ENCODE assay signal across 10 cellular contexts in the genomic region with DNA sequence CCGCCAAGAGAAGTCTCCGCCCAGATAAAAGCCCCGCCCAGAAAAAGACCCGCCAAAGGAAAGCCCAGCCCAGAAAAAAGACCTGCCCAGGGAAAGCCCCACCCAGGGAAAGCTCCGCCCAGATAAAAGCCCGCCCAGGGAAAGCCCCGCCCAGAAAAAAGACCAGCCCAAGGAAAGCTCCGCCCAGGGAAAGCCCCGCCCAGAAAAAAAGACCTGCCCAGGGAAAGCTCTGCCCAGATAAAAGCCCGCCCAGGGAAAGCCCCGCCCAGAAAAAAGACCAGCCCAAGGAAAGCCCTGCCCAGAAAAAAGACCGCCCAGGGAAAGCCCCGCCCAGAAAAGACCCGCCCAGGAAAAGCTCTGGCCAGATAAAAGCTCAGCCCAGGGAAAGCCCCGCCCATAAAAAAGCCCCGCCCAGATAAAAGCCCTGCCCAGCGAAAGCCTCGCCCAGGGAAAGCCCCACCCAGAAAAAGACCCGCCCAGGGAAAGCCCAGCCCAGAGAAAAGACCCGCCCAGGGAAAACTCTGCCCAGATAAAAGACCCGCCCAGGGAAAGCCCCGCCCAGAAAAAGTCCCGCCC. TPM values are rescaled to one million over a fixed set of nuclear protein-coding genes. Genes with fewer than 3 reads are reported as not detected.
A peak's percentile ranks its signal among the peaks of the same experiment; 100 is the strongest.
DNase-seq lines count a peak whose midpoint lies in the region; ATAC-seq and TF ChIP-seq lines count a peak whose summit lies in the region.
"Had no signal": no experiment of that assay in that cellular context is flagged by ENCODE, and none has a peak within 500 bp of the region (broad histone marks: within the 10 kb centered on the region; RNA-seq: fewer than 3 reads in every experiment).

No MANE protein-coding gene starts in this region.

- H3K36me3 ChIP-seq in left lung = no peaks in the 10 kb centered on the region
- no peaks in the 10 kb centered on the region for H3K36me3 ChIP-seq in naive thymus-derived CD4-positive, alpha-beta T cell (ENCODE audit: control insufficient read depth in 2 of 3, insufficient read depth in 3 of 3, low read length in 3 of 3)

- peak; percentile 46 for ATAC-seq in GM19395 (IDR thresholded peaks at IDR 0.05; ENCODE audit: unreplicated experiment)
- peak; percentile 40 for ATAC-seq in HG03439 (IDR thresholded peaks at IDR 0.05; ENCODE audit: unreplicated experiment)
- ATAC-seq in left lung = peak; percentile 53
- ATAC-seq in naive thymus-derived CD4-positive, alpha-beta T cell = no peak

- CTCF ChIA-PET in naive thymus-derived CD4-positive, alpha-beta T cell (lab: Charles Lee) = no interaction called here

- DNase-seq in Caki2 (ENCODE audit: low read depth) (peak; percentile 97), RPMI8226 (peak; percentile 97), left lung (peak; percentile 49 to 57), G401 (ENCODE audit: low spot score) (no peak), DMS79 (lab: John Stamatoyannopoulos, UW) (no peak)
- DNase-seq in naive thymus-derived CD4-positive, alpha-beta T cell = no peak

- H3K4me1 Mint-ChIP-seq in naive thymus-derived CD4-positive, alpha-beta T cell = peaks cover 0 to 10% (median 0%) of the 10 kb centered on the region in 7 donors
- H3K4me1 Mint-ChIP-seq: brain had no signal

- no peak overlapping the region for H3K27ac ChIP-seq in left lung
- H3K27ac ChIP-seq in naive thymus-derived CD4-positive, alpha-beta T cell (ENCODE audit: low read depth, low read length) = no peak overlapping the region
- H3K27ac ChIP-seq: parathyroid adenoma had no signal

- in situ Hi-C loops in Caki2 (cut with HindIII; ENCODE audit: low pct_unique_long_range_greater_than_20kb, low sequenced_read_pairs) (no loop called here), G401 (cut with HindIII; ENCODE audit: low sequenced_read_pairs) (loop anchor here (25.0 kb wide), 1 partner anchor 213 kb away; the partner anchor contains the start of genes C8G and FBXW5)

- peaks cover 7 to 16% (median 11%) of the 10 kb centered on the region in 5 donors for H3K27me3 Mint-ChIP-seq in naive thymus-derived CD4-positive, alpha-beta T cell

- intact Hi-C loops in left lung (cut with DNase I) = no loop called here
- intact Hi-C loops in naive thymus-derived CD4-positive, alpha-beta T cell (cut with micrococcal nuclease) = loop anchor here in 1 of 2 donors (2.0 kb wide), 1 partner anchor 50 kb away; the partner anchor contains the start of gene TPRN

- H3K27me3 ChIP-seq in left lung = peaks cover 0 to 48% of the 10 kb centered on the region in 2 donors
- H3K27me3 ChIP-seq in naive thymus-derived CD4-positive, alpha-beta T cell (ENCODE audit: control insufficient read depth in 2 of 2, insufficient read depth in 2 of 2, low read length in 2 of 2) = peaks cover 0 to 4% of the 10 kb centered on the region in 2 donors

- H3K4me1 ChIP-seq in left lung = no peaks in the 10 kb centered on the region
- no peaks in the 10 kb centered on the region for H3K4me1 ChIP-seq in naive thymus-derived CD4-positive, alpha-beta T cell (ENCODE audit: control insufficient read depth in 2 of 2, insufficient read depth in 2 of 2, low read length in 2 of 2)
- H3K4me1 ChIP-seq: parathyroid adenoma had no signal

- no peak overlapping the region for H3K4me3 ChIP-seq in left lung
- no peak overlapping the region for H3K4me3 ChIP-seq in naive thymus-derived CD4-positive, alpha-beta T cell (ENCODE audit: low read length)

- TF ChIP-seq CTCF in left lung (IDR thresholded peaks at IDR 0.05) = no peak

- no peak overlapping the region for H3K4me3 Mint-ChIP-seq in naive thymus-derived CD4-positive, alpha-beta T cell
- H3K4me3 Mint-ChIP-seq: brain had no signal

- H3K27ac Mint-ChIP-seq in naive thymus-derived CD4-positive, alpha-beta T cell = no peak overlapping the region
- H3K27ac Mint-ChIP-seq: brain had no signal

- no peaks in the 10 kb centered on the region for H3K36me3 Mint-ChIP-seq in naive thymus-derived CD4-positive, alpha-beta T cell

- H3K9me3 ChIP-seq in left lung = no peaks in the 10 kb centered on the region
- no peaks in the 10 kb centered on the region for H3K9me3 ChIP-seq in naive thymus-derived CD4-positive, alpha-beta T cell (ENCODE audit: control insufficient read depth in 2 of 3, low read length in 3 of 3)

- POLR2A ChIA-PET in naive thymus-derived CD4-positive, alpha-beta T cell (lab: Charles Lee) = no interaction called here

- H3K9me3 Mint-ChIP-seq in naive thymus-derived CD4-positive, alpha-beta T cell = no peaks in the 10 kb centered on the region

RNA-seq across cellular contexts. Expression of gene GRIN1, which starts 11.6 kb away (rescaled TPM):
- total RNA-seq in Caki2 (2014; rRNA removed; shearing (Covaris generic); ENCODE audit: low replicate concordance) = not detected in 2 replicates
- under 1 TPM; 0.17 to 0.55 TPM for total RNA-seq in left lung
- not detected in 2 replicates for total RNA-seq in G401 (2014; rRNA removed; shearing (Covaris generic))
- not detected for total RNA-seq in naive thymus-derived CD4-positive, alpha-beta T cell
- not detected for polyA plus RNA-seq in naive thymus-derived CD4-positive, alpha-beta T cell

RNA-seq across cellular contexts. Expression of gene LRRC26, which starts 19.3 kb away (rescaled TPM):
- 1.8 and 3.0 TPM in 2 replicates for total RNA-seq in Caki2 (2014; rRNA removed; shearing (Covaris generic); ENCODE audit: low replicate concordance)
- under 1 TPM in 1 of 2 donors, not detected in 1; 0.55 TPM for total RNA-seq in left lung
- total RNA-seq in G401 (2014; rRNA removed; shearing (Covaris generic)) = 1.3 TPM in 1 of 2 replicates, not detected in the other
- under 1 TPM in 1 of 5 experiments, not detected in 4; 0.42 TPM for total RNA-seq in naive thymus-derived CD4-positive, alpha-beta T cell
- polyA plus RNA-seq in naive thymus-derived CD4-positive, alpha-beta T cell = not detected

RNA-seq across cellular contexts. Expression of gene TMEM210, which starts 21.3 kb away (rescaled TPM):
- total RNA-seq in Caki2 (2014; rRNA removed; shearing (Covaris generic); ENCODE audit: low replicate concordance) = not detected in 2 replicates
- total RNA-seq in left lung = not detected
- total RNA-seq in G401 (2014; rRNA removed; shearing (Covaris generic)) = not detected in 2 replicates
- not detected for total RNA-seq in naive thymus-derived CD4-positive, alpha-beta T cell
- polyA plus RNA-seq in naive thymus-derived CD4-positive, alpha-beta T cell = not detected

RNA-seq across cellular contexts. Expression of gene DPP7, which starts 36.0 kb away (rescaled TPM):
- 118 and 163 TPM in 2 replicates for total RNA-seq in Caki2 (2014; rRNA removed; shearing (Covaris generic); ENCODE audit: low replicate concordance)
- 100 to 1,000 TPM; 144 to 165 TPM for total RNA-seq in left lung
- total RNA-seq in G401 (2014; rRNA removed; shearing (Covaris generic)) = 1.2 and 3.0 TPM in 2 replicates
- total RNA-seq in naive thymus-derived CD4-positive, alpha-beta T cell = 100 to 1,000 TPM; 235 to 328 (median 298) TPM
- polyA plus RNA-seq in naive thymus-derived CD4-positive, alpha-beta T cell = 100 to 1,000 TPM in 1 of 2 donors, 10 to 100 TPM in 1; 86.9 to 120 TPM

RNA-seq across cellular contexts. Expression of gene ANAPC2, which starts 37.8 kb away (rescaled TPM):
- total RNA-seq in Caki2 (2014; rRNA removed; shearing (Covaris generic); ENCODE audit: low replicate concordance) = 38.2 and 94.6 TPM in 2 replicates
- total RNA-seq in left lung = 10 to 100 TPM; 43.5 to 52.3 TPM
- total RNA-seq in G401 (2014; rRNA removed; shearing (Covaris generic)) = 58.8 and 63.6 TPM in 2 replicates
- 100 to 1,000 TPM in 4 of 5 experiments, 10 to 100 TPM in 1; 77.3 to 147 (median 134) TPM for total RNA-seq in naive thymus-derived CD4-positive, alpha-beta T cell
- polyA plus RNA-seq in naive thymus-derived CD4-positive, alpha-beta T cell = 1 to 10 TPM; 7.4 to 7.8 TPM

Comparison
In these comparisons a context has a peak if more than half of its experiments do, and no peak if none do; other contexts are left out.
1. DNase-seq: peak in Caki2 (single experiment), RPMI8226 (single experiment) and left lung (2 of 2); none in G401 (single experiment), naive thymus-derived CD4-positive, alpha-beta T cell (0 of 9) and DMS79 (single experiment).